15 cellular contexts compared by ENCODE assay signal in the genomic region with DNA sequence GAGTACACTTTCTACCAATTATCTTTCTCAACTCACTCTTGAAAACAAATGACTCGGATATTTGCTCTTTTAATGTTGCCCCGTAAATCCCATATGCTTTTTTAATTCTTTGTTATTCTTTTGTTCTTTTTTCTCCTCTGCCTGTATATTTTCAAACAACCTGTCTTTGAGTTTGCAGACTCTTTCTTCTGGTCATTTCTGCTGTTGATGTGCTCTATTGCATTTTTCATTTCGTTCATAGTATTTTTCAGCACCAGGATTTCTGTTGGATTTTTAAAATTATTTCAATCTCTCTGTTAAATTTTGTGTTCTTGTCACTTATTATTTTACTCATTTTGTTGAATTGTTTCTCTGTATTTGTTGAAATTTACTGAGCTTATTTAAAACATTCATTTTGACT.
DNase-seq lines count a peak whose midpoint lies in the region; ATAC-seq and TF ChIP-seq lines count a peak whose summit lies in the region.
"Had no signal": no experiment of that assay in that cellular context is flagged by ENCODE, and none has a peak within 500 bp of the region (broad histone marks: within the 10 kb centered on the region; RNA-seq: fewer than 3 reads in every experiment).

No MANE protein-coding gene starts in this region.

- H3K27me3 ChIP-seq in HCT116 (ENCODE audit: insufficient read depth, low read length): no peaks in the 10 kb centered on the region
- no peaks in the 10 kb centered on the region for H3K27me3 ChIP-seq in IMR-90 (ENCODE audit: control insufficient read depth, insufficient read depth, low read length)

- no peaks in the 10 kb centered on the region for H3K79me2 ChIP-seq in HCT116 (ENCODE audit: insufficient read depth, low read length)

- no peak overlapping the region for H4K8ac ChIP-seq in IMR-90 (ENCODE audit: low read depth in 2 of 2, low read length in 2 of 2)

- H4K20me1 ChIP-seq in HCT116 (ENCODE audit: insufficient read depth): no peaks in the 10 kb centered on the region
- H4K20me1 ChIP-seq in IMR-90 (ENCODE audit: insufficient read depth, low read length): no peaks in the 10 kb centered on the region

- peaks cover 0 to 8% of the 10 kb centered on the region in 2 experiments; a peak in 1 of 4 replicates for H3K9me3 ChIP-seq in HCT116 (ENCODE audit: control insufficient read depth in 1 of 2, insufficient read depth in 1 of 2, low read depth in 1 of 2, low read length in 2 of 2)
- H3K9me3 ChIP-seq in IMR-90 (ENCODE audit: control insufficient read depth, insufficient read depth, low read length): peaks cover 18% of the 10 kb centered on the region
- H3K9me3 ChIP-seq: HAP-1 had no signal

- H3K4me2 ChIP-seq in HCT116 (ENCODE audit: low read length) (no peak overlapping the region), IMR-90 (ENCODE audit: low read depth, low read length) (no peak overlapping the region)

- peaks cover 33% of the 10 kb centered on the region for H3K36me3 Mint-ChIP-seq in osteocyte (ENCODE audit: unreplicated experiment)

- dilution Hi-C loops in IMR-90 (cut with HindIII; ENCODE audit: low sequenced_read_pairs, unreplicated experiment): no loop called here

- DNase-seq in HCT116 (ENCODE audit: low read depth, low spot score): no peak
- DNase-seq in IMR-90: no peak
- no peak for DNase-seq in osteocyte (ENCODE audit: extremely low spot score, unreplicated experiment)
- no peak for DNase-seq in NCI-H526 (lab: John Stamatoyannopoulos, UW)
- DNase-seq: C1 segment of cervical spinal cord; Calu3; CD4-positive, alpha-beta memory T cell; COR-L47; DMS53; DMS79 treated with DMSO at 0.1 percent for 48 hours; GF-D8; GOT3 had no signal

- no peaks in the 10 kb centered on the region for H3K27me3 Mint-ChIP-seq in osteocyte (ENCODE audit: unreplicated experiment)

- H3K36me3 ChIP-seq in HCT116 (ENCODE audit: control insufficient read depth in 1 of 2, insufficient read depth in 2 of 2, low read length in 2 of 2) (no peaks in the 10 kb centered on the region), IMR-90 (ENCODE audit: control insufficient read depth, insufficient read depth, low read length) (no peaks in the 10 kb centered on the region)
- H3K36me3 ChIP-seq: HAP-1 had no signal

- H3K27ac ChIP-seq in HCT116 (ENCODE audit: low read depth, low read length) (no peak overlapping the region), IMR-90 (ENCODE audit: insufficient read depth, low read length) (no peak overlapping the region)

- H2AK9ac ChIP-seq in IMR-90 (replicated peaks; ENCODE audit: low read depth, low read length, poor library complexity): no peak overlapping the region

- TF ChIP-seq RAD21 in HCT116 (IDR thresholded peaks at IDR 0.05; ENCODE audit: low read depth) (no peak), IMR-90 (IDR thresholded peaks at IDR 0.05; ENCODE audit: low read length) (no peak)

- H2AK5ac ChIP-seq in IMR-90 (ENCODE audit: low read depth, low read length): no peak overlapping the region

- H3K79me1 ChIP-seq in IMR-90 (ENCODE audit: low read depth in 1 of 2, low read length in 2 of 2): peaks cover 0 to 3% of the 10 kb centered on the region in 2 experiments; a peak in 1 of 4 replicates

- H2BK120ac ChIP-seq in IMR-90 (ENCODE audit: low read depth, low read length): no peak overlapping the region

- no peak overlapping the region for H3K18ac ChIP-seq in IMR-90 (ENCODE audit: low read depth, low read length)

- no peak overlapping the region for H3K4me3 Mint-ChIP-seq in osteocyte (ENCODE audit: unreplicated experiment)

- H3K14ac ChIP-seq in IMR-90 (replicated peaks; ENCODE audit: low read depth, low read length): no peak overlapping the region

- H3K56ac ChIP-seq in IMR-90 (ENCODE audit: extremely low read depth, insufficient read depth, low read length): no peak overlapping the region

- ATAC-seq in HCT116: no peak
- ATAC-seq in IMR-90 (ENCODE audit: low read depth): no peak
- ATAC-seq in GM19452 (IDR thresholded peaks at IDR 0.05; ENCODE audit: unreplicated experiment): no peak
- no peak for ATAC-seq in GM18873 (IDR thresholded peaks at IDR 0.05; ENCODE audit: low FRiP score, unreplicated experiment)

- intact Hi-C loops in HCT116 (cut with micrococcal nuclease) (no loop called here), IMR-90 (cut with micrococcal nuclease) (loop anchor here (10.0 kb wide), 1 partner anchor 528 kb away; a partner anchor contains a TSS)

- H4K91ac ChIP-seq in IMR-90 (ENCODE audit: insufficient read depth, low read depth, low read length): no peak overlapping the region; the same call in 1 of the 2 replicates

- H3K9ac ChIP-seq in HCT116 (ENCODE audit: low read length): no peak overlapping the region
- no peak overlapping the region for H3K9ac ChIP-seq in IMR-90 (ENCODE audit: low read depth, low read length)

- H3K4ac ChIP-seq in IMR-90 (ENCODE audit: low read depth, low read length): no peak overlapping the region

- H2AFZ ChIP-seq in HCT116 (ENCODE audit: low read depth, low read length, poor library complexity, severe bottlenecking) (no peak overlapping the region), IMR-90 (replicated peaks; ENCODE audit: low read length, poor library complexity) (no peak overlapping the region)

- TF ChIP-seq CTCF in HCT116 (IDR thresholded peaks at IDR 0.05 in 2 of 3, conservative IDR thresholded peaks at IDR 0.05 in 1 of 3; ENCODE audit: borderline replicate concordance in 1 of 3, insufficient read depth in 1 of 3, low read depth in 2 of 3, low read length in 2 of 3): no peak
- TF ChIP-seq CTCF in IMR-90 (conservative IDR thresholded peaks at IDR 0.05; ENCODE audit: low read depth, low read length): no peak
- TF ChIP-seq CTCF in osteocyte (IDR thresholded peaks at IDR 0.05): no peak

- peaks cover 37% of the 10 kb centered on the region for H3K4me1 Mint-ChIP-seq in osteocyte (ENCODE audit: unreplicated experiment)
- H3K4me1 Mint-ChIP-seq: CD4-positive, alpha-beta memory T cell had no signal

- no TSS peak for BruUV-seq in HCT116 (replicated peaks; lab: Mats Ljungman, UMichigan)
- no TSS peak for BruUV-seq in IMR-90 (replicated peaks; lab: Mats Ljungman, UMichigan)

- CTCF ChIA-PET in HCT116 (lab: Charles Lee): no interaction called here
- CTCF ChIA-PET in IMR-90 (lab: Yijun Ruan, JAX): no interaction called here

- 100% methylated on average over 1 of the region's 3 CpGs; no CpG with 5 or more reads in 1 of the 2 experiments for WGBS in IMR-90 (ENCODE audit: extremely low coverage in 2 of 2, insufficient read length in 1 of 2), 2 experiments

- no peaks in the 10 kb centered on the region for H3K4me1 ChIP-seq in HCT116 (ENCODE audit: control insufficient read depth in 1 of 2, insufficient read depth in 2 of 2, low read length in 2 of 2)
- H3K4me1 ChIP-seq in IMR-90 (ENCODE audit: control insufficient read depth, insufficient read depth, low read length): peaks cover 9% of the 10 kb centered on the region
- H3K4me1 ChIP-seq: HAP-1 had no signal

- no peak overlapping the region for H4K5ac ChIP-seq in IMR-90 (ENCODE audit: low read depth, low read length)

- peak overlapping the region; percentile 9 for H3K27ac Mint-ChIP-seq in osteocyte (ENCODE audit: unreplicated experiment)

- no peak overlapping the region for H2BK20ac ChIP-seq in IMR-90 (ENCODE audit: low read depth, low read length)

- in situ Hi-C loops in IMR-90 (cut with MboI; ENCODE audit: low sequenced_read_pairs): no loop called here

- RAD21 ChIA-PET in HCT116 (lab: Charles Lee; ENCODE audit: low non-redundant PET in 1 of 2, low total read pairs in 2 of 2, uncharacterized antibody in 2 of 2, unreplicated experiment in 2 of 2): no interaction called here

- H3K23ac ChIP-seq in IMR-90 (ENCODE audit: low read depth, low read length): no peak overlapping the region

- H3K4me3 ChIP-seq in HCT116 (replicated peaks in 1 of 2; ENCODE audit: low read depth in 1 of 2, low read length in 2 of 2) (no peak overlapping the region), IMR-90 (ENCODE audit: insufficient read depth, low read depth, low read length) (no peak overlapping the region)
- H3K4me3 ChIP-seq: HAP-1 had no signal

- POLR2A ChIA-PET in HCT116 (lab: Charles Lee) (no interaction called here), IMR-90 (lab: Charles Lee; ENCODE audit: unreplicated experiment) (no interaction called here)

- 0 out of 2 replicates have a peak, but pooled peaks cover 3% of the 10 kb centered on the region for H3K9me1 ChIP-seq in IMR-90 (ENCODE audit: insufficient read depth, low read length)

- H2BK15ac ChIP-seq in IMR-90 (ENCODE audit: low read depth, low read length): peak overlapping the region; percentile 69; the same call in 1 of the 3 replicates

- H3K9me3 Mint-ChIP-seq in osteocyte (ENCODE audit: unreplicated experiment): peaks cover 36% of the 10 kb centered on the region

- no peaks in the 10 kb centered on the region for H3K9me2 ChIP-seq in HCT116 (ENCODE audit: insufficient read depth)

- TF ChIP-seq POLR2A in HCT116 (IDR thresholded peaks at IDR 0.05; ENCODE audit: borderline replicate concordance, extremely low read depth, insufficient read depth, insufficient read length) (no peak), IMR-90 (IDR thresholded peaks at IDR 0.05; ENCODE audit: low read depth, low read length) (no peak)

- H2BK5ac ChIP-seq in IMR-90 (ENCODE audit: low read depth, low read length, poor library complexity, severe bottlenecking): no peak overlapping the region

TF ChIP-seq in HCT116, 20 proteins besides CTCF, POLR2A, EP300 and RAD21:
- TF ChIP-seq CBX3 (IDR thresholded peaks at IDR 0.05; ENCODE audit: low read depth): peak; percentile 31; the same call in 1 of the 2 replicates
- no peak for TF ChIP-seq SRF (IDR thresholded peaks at IDR 0.05; ENCODE audit: low read depth)

TF ChIP-seq in IMR-90, 13 proteins besides CTCF, POLR2A, EP300 and RAD21 (continues in another document):
- TF ChIP-seq, protein P1, sequence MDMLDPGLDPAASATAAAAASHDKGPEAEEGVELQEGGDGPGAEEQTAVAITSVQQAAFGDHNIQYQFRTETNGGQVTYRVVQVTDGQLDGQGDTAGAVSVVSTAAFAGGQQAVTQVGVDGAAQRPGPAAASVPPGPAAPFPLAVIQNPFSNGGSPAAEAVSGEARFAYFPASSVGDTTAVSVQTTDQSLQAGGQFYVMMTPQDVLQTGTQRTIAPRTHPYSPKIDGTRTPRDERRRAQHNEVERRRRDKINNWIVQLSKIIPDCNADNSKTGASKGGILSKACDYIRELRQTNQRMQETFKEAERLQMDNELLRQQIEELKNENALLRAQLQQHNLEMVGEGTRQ (IDR thresholded peaks at IDR 0.05; ENCODE audit: low read depth, low read length): no peak
- no peak for TF ChIP-seq MXI1 (IDR thresholded peaks at IDR 0.05; ENCODE audit: borderline replicate concordance, low read depth, low read length)
- no peak for TF ChIP-seq BHLHE40 (IDR thresholded peaks at IDR 0.05; ENCODE audit: low read depth, low read length)
- no peak for TF ChIP-seq NFE2L2 (IDR thresholded peaks at IDR 0.05; ENCODE audit: low read depth, low read length)
- no peak for TF ChIP-seq MAFK (IDR thresholded peaks at IDR 0.05; ENCODE audit: low read depth, low read length)
- no peak for TF ChIP-seq RFX5 (IDR thresholded peaks at IDR 0.05; ENCODE audit: low read depth, low read length)
- TF ChIP-seq FOS (IDR thresholded peaks at IDR 0.05; ENCODE audit: low read depth, low read length): no peak
- TF ChIP-seq SMC3 (IDR thresholded peaks at IDR 0.05; ENCODE audit: low read depth, low read length): no peak
- no peak for TF ChIP-seq CEBPB (IDR thresholded peaks at IDR 0.05; ENCODE audit: low read depth, low read length)
- no peak for TF ChIP-seq MAZ (IDR thresholded peaks at IDR 0.05; ENCODE audit: borderline replicate concordance, low read depth, low read length)
